1 cellular context compared by ENCODE assay signal in genomic region chr17:62109378-62109902, GRCh38.
TF ChIP-seq lines count a peak whose summit lies in the region.

No MANE protein-coding gene starts in this region.

TF ChIP-seq in HepG2, 621 proteins besides CTCF, POLR2A, EP300 and RAD21 (continued from another document and continues in another):
- 0 out of 2 replicates have a peak, but pooled peaks have one; percentile 29 for TF ChIP-seq ZBTB34 (CRISPR knock-in tag; IDR thresholded peaks at IDR 0.05)
- TF ChIP-seq TAF15 (IDR thresholded peaks at IDR 0.05; ENCODE audit: low read depth, low read length, poor library complexity, severe bottlenecking): no peak
- TF ChIP-seq KAT7 (CRISPR knock-in tag; IDR thresholded peaks at IDR 0.05; ENCODE audit: borderline replicate concordance): peak; percentile 65; the same call in 1 of the 2 replicates
- TF ChIP-seq TSC22D2 (CRISPR knock-in tag; IDR thresholded peaks at IDR 0.05; ENCODE audit: borderline replicate concordance): peak; percentile 93; the same call in 1 of the 2 replicates
- no peak for TF ChIP-seq IKZF1 (IDR thresholded peaks at IDR 0.05)
- peak; percentile 51; the same call in 1 of the 2 replicates for TF ChIP-seq SIX4 (CRISPR knock-in tag; IDR thresholded peaks at IDR 0.05)
- TF ChIP-seq, protein P1, sequence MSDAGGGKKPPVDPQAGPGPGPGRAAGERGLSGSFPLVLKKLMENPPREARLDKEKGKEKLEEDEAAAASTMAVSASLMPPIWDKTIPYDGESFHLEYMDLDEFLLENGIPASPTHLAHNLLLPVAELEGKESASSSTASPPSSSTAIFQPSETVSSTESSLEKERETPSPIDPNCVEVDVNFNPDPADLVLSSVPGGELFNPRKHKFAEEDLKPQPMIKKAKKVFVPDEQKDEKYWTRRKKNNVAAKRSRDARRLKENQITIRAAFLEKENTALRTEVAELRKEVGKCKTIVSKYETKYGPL (CRISPR knock-in tag; IDR thresholded peaks at IDR 0.05): no peak
- TF ChIP-seq ZNF792 (CRISPR knock-in tag; IDR thresholded peaks at IDR 0.05): peak; percentile 80; the same call in 1 of the 2 replicates
- peak; percentile 68; the same call in 1 of the 2 replicates for TF ChIP-seq SMYD3 (CRISPR knock-in tag; IDR thresholded peaks at IDR 0.05)
- TF ChIP-seq ADNP (CRISPR knock-in tag; IDR thresholded peaks at IDR 0.05): no peak
- TF ChIP-seq ZMAT3 (CRISPR knock-in tag; conservative IDR thresholded peaks at IDR 0.05): no peak
- peak; percentile 86 for TF ChIP-seq ZNF124 (CRISPR knock-in tag; IDR thresholded peaks at IDR 0.05)
- no peak for TF ChIP-seq SETDB1 (CRISPR knock-in tag; IDR thresholded peaks at IDR 0.05; ENCODE audit: borderline replicate concordance)
- TF ChIP-seq EEA1 (CRISPR knock-in tag; IDR thresholded peaks at IDR 0.05; ENCODE audit: borderline replicate concordance): no peak
- TF ChIP-seq ZNF740 (CRISPR knock-in tag; IDR thresholded peaks at IDR 0.05): no peak
- no peak for TF ChIP-seq ZFYVE20 (CRISPR knock-in tag; IDR thresholded peaks at IDR 0.05; ENCODE audit: borderline replicate concordance, low read depth)
- TF ChIP-seq DPF2 (CRISPR knock-in tag; IDR thresholded peaks at IDR 0.05; ENCODE audit: borderline replicate concordance, low read depth): no peak
- TF ChIP-seq ELF4 (CRISPR knock-in tag; IDR thresholded peaks at IDR 0.05; ENCODE audit: borderline replicate concordance): no peak
- TF ChIP-seq YY1 (IDR thresholded peaks at IDR 0.05; ENCODE audit: insufficient read depth, insufficient replicate concordance, low read depth, low read length): peak; percentile 79
- TF ChIP-seq DZIP1 (CRISPR knock-in tag; IDR thresholded peaks at IDR 0.05): no peak
- peak; percentile 70; the same call in 1 of the 2 replicates for TF ChIP-seq ZNF12 (CRISPR knock-in tag; IDR thresholded peaks at IDR 0.05)
- TF ChIP-seq HOXA5 (CRISPR knock-in tag; IDR thresholded peaks at IDR 0.05): peak; percentile 59; the same call in 1 of the 2 replicates
- TF ChIP-seq, protein P2, sequence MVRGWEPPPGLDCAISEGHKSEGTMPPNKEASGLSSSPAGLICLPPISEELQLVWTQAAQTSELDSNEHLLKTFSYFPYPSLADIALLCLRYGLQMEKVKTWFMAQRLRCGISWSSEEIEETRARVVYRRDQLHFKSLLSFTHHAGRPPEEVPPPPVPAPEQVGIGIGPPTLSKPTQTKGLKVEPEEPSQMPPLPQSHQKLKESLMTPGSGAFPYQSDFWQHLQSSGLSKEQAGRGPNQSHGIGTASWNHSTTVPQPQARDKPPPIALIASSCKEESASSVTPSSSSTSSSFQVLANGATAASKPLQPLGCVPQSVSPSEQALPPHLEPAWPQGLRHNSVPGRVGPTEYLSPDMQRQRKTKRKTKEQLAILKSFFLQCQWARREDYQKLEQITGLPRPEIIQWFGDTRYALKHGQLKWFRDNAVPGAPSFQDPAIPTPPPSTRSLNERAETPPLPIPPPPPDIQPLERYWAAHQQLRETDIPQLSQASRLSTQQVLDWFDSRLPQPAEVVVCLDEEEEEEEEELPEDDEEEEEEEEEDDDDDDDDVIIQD (CRISPR knock-in tag; IDR thresholded peaks at IDR 0.05; ENCODE audit: low read depth): peak; percentile 83; the same call in 1 of the 2 replicates
- 0 out of 2 replicates have a peak, but pooled peaks have one; percentile 33 for TF ChIP-seq PATZ1 (CRISPR knock-in tag; IDR thresholded peaks at IDR 0.05)
- TF ChIP-seq SMC3 (IDR thresholded peaks at IDR 0.05; ENCODE audit: low read length): peak; percentile 100
- no peak for TF ChIP-seq RBAK (CRISPR knock-in tag; IDR thresholded peaks at IDR 0.05)
- peak; percentile 88; the same call in 1 of the 2 replicates for TF ChIP-seq ZNF557 (CRISPR knock-in tag; IDR thresholded peaks at IDR 0.05)
- peak; percentile 22; the same call in 1 of the 2 replicates for TF ChIP-seq NRL (CRISPR knock-in tag; IDR thresholded peaks at IDR 0.05; ENCODE audit: borderline replicate concordance)
- no peak for TF ChIP-seq KLF13 (CRISPR knock-in tag; IDR thresholded peaks at IDR 0.05)
- TF ChIP-seq FOXO4 (CRISPR knock-in tag; conservative IDR thresholded peaks at IDR 0.05): no peak
- TF ChIP-seq, protein P3, sequence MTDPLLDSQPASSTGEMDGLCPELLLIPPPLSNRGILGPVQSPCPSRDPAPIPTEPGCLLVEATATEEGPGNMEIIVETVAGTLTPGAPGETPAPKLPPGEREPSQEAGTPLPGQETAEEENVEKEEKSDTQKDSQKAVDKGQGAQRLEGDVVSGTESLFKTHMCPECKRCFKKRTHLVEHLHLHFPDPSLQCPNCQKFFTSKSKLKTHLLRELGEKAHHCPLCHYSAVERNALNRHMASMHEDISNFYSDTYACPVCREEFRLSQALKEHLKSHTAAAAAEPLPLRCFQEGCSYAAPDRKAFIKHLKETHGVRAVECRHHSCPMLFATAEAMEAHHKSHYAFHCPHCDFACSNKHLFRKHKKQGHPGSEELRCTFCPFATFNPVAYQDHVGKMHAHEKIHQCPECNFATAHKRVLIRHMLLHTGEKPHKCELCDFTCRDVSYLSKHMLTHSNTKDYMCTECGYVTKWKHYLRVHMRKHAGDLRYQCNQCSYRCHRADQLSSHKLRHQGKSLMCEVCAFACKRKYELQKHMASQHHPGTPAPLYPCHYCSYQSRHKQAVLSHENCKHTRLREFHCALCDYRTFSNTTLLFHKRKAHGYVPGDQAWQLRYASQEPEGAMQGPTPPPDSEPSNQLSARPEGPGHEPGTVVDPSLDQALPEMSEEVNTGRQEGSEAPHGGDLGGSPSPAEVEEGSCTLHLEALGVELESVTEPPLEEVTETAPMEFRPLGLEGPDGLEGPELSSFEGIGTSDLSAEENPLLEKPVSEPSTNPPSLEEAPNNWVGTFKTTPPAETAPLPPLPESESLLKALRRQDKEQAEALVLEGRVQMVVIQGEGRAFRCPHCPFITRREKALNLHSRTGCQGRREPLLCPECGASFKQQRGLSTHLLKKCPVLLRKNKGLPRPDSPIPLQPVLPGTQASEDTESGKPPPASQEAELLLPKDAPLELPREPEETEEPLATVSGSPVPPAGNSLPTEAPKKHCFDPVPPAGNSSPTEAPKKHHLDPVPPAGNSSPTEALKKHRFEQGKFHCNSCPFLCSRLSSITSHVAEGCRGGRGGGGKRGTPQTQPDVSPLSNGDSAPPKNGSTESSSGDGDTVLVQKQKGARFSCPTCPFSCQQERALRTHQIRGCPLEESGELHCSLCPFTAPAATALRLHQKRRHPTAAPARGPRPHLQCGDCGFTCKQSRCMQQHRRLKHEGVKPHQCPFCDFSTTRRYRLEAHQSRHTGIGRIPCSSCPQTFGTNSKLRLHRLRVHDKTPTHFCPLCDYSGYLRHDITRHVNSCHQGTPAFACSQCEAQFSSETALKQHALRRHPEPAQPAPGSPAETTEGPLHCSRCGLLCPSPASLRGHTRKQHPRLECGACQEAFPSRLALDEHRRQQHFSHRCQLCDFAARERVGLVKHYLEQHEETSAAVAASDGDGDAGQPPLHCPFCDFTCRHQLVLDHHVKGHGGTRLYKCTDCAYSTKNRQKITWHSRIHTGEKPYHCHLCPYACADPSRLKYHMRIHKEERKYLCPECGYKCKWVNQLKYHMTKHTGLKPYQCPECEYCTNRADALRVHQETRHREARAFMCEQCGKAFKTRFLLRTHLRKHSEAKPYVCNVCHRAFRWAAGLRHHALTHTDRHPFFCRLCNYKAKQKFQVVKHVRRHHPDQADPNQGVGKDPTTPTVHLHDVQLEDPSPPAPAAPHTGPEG (CRISPR knock-in tag; IDR thresholded peaks at IDR 0.05): no peak
- no peak for TF ChIP-seq SRY (CRISPR knock-in tag; IDR thresholded peaks at IDR 0.05)
- TF ChIP-seq, protein P4, sequence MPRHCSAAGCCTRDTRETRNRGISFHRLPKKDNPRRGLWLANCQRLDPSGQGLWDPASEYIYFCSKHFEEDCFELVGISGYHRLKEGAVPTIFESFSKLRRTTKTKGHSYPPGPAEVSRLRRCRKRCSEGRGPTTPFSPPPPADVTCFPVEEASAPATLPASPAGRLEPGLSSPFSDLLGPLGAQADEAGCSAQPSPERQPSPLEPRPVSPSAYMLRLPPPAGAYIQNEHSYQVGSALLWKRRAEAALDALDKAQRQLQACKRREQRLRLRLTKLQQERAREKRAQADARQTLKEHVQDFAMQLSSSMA (CRISPR knock-in tag; IDR thresholded peaks at IDR 0.05): peak; percentile 49; the same call in 1 of the 2 replicates
- TF ChIP-seq MIER3 (CRISPR knock-in tag; IDR thresholded peaks at IDR 0.05; ENCODE audit: borderline replicate concordance): peak; percentile 74
- TF ChIP-seq FOXJ3 (CRISPR knock-in tag; IDR thresholded peaks at IDR 0.05; ENCODE audit: borderline replicate concordance): no peak; the same call in 1 of the 2 replicates
- no peak for TF ChIP-seq RBM39 (IDR thresholded peaks at IDR 0.05; ENCODE audit: low read depth, low read length, poor library complexity, severe bottlenecking)
- TF ChIP-seq ZNF558 (CRISPR knock-in tag; IDR thresholded peaks at IDR 0.05; ENCODE audit: borderline replicate concordance): no peak
- no peak for TF ChIP-seq ZNF460 (CRISPR knock-in tag; IDR thresholded peaks at IDR 0.05; ENCODE audit: borderline replicate concordance)
- TF ChIP-seq ZNF329 (CRISPR knock-in tag; IDR thresholded peaks at IDR 0.05; ENCODE audit: low read depth): no peak
- no peak for TF ChIP-seq ZSCAN30 (CRISPR knock-in tag; IDR thresholded peaks at IDR 0.05)
- no peak for TF ChIP-seq NBN (conservative IDR thresholded peaks at IDR 0.05)
- TF ChIP-seq ZNF672 (CRISPR knock-in tag; IDR thresholded peaks at IDR 0.05): no peak
- TF ChIP-seq HOXA3 (CRISPR knock-in tag; IDR thresholded peaks at IDR 0.05): peak; percentile 62; the same call in 1 of the 2 replicates
- TF ChIP-seq PREB (CRISPR knock-in tag; IDR thresholded peaks at IDR 0.05): no peak
- TF ChIP-seq SALL2 (CRISPR knock-in tag; IDR thresholded peaks at IDR 0.05): peak; percentile 52; the same call in 1 of the 2 replicates
- TF ChIP-seq ZKSCAN8 (CRISPR knock-in tag; IDR thresholded peaks at IDR 0.05; ENCODE audit: borderline replicate concordance): peak; percentile 89; the same call in 1 of the 2 replicates
- no peak for TF ChIP-seq MTF1 (CRISPR knock-in tag; IDR thresholded peaks at IDR 0.05)
